25 cellular contexts compared by ENCODE assay signal in the genomic region with DNA sequence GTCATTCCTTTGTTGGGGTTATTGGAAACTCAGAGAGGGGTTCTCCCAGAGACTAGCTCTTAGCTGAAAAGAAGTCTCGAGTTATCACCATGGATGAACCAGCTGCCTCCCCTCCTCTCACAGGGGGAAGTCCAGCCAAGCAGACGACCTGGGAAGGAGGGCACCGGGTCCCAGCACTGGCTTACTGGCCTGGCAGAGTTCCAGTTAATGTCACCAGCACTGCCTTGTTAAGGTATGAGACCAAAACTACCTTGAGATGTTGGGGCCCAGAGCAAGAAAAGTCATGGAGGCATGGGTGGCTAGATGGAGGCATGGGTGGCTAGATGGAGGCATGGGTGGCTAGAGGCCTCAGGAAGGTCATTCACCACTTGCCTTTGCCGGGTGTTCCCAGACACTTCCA.
DNase-seq lines count a peak whose midpoint lies in the region; ATAC-seq, FAIRE-seq and TF ChIP-seq lines count a peak whose summit lies in the region.
"Had no signal": no experiment of that assay in that cellular context is flagged by ENCODE, and none has a peak within 500 bp of the region (broad histone marks: within the 10 kb centered on the region; RNA-seq: fewer than 3 reads in every experiment).

No MANE protein-coding gene starts in this region.

- H3K9me1 ChIP-seq in endothelial cell of umbilical vein (replicated peaks; ENCODE audit: control insufficient read depth, extremely low read depth, insufficient read depth, low read length) = no peaks in the 10 kb centered on the region

- WGBS in heart right ventricle, 2 donors = 80 to 81% methylated on average over 4 of the region's 4 CpGs

- TF ChIP-seq POLR2A in endothelial cell of umbilical vein (IDR thresholded peaks at IDR 0.05; ENCODE audit: low read depth, low read length) = no peak
- no peak for TF ChIP-seq POLR2A in uterus (IDR thresholded peaks at IDR 0.05)

- H3K9me3 ChIP-seq in heart right ventricle = no peaks in the 10 kb centered on the region
- no peaks in the 10 kb centered on the region for H3K9me3 ChIP-seq in endothelial cell of umbilical vein (replicated peaks; ENCODE audit: control insufficient read depth, insufficient read depth, low read length)
- H3K9me3 ChIP-seq in osteoblast (ENCODE audit: low read depth, low read length) = no peaks in the 10 kb centered on the region
- H3K9me3 ChIP-seq in uterus = no peaks in the 10 kb centered on the region
- H3K9me3 ChIP-seq: HAP-1 had no signal

- H3K79me2 ChIP-seq in endothelial cell of umbilical vein (ENCODE audit: control insufficient read depth, insufficient read depth, low read length) (no peaks in the 10 kb centered on the region), osteoblast (ENCODE audit: insufficient read depth, low read length) (no peaks in the 10 kb centered on the region)

- no peak overlapping the region for H3K9ac ChIP-seq in endothelial cell of umbilical vein (replicated peaks; ENCODE audit: extremely low read depth, insufficient read depth, low read length)

- FAIRE-seq in endothelial cell of umbilical vein (lab: Jason Lieb, UNC) = no peak
- FAIRE-seq: GM12892 had no signal

- no peak overlapping the region for H2AFZ ChIP-seq in endothelial cell of umbilical vein (ENCODE audit: low read depth, low read length)
- no peak overlapping the region for H2AFZ ChIP-seq in osteoblast (ENCODE audit: low read length)

- H3K27ac ChIP-seq in heart right ventricle (peak overlapping the region in 6 of 10 donors; percentile 53 to 83 (median 72)), endothelial cell of umbilical vein (ENCODE audit: insufficient read depth, low read depth, low read length) (peak overlapping the region; percentile 76), osteoblast (ENCODE audit: low read depth, low read length) (peak overlapping the region; percentile 100), uterus (peak overlapping the region; percentile 97 to 98)
- H3K27ac ChIP-seq: foreskin keratinocyte had no signal

- POLR2A ChIA-PET in endothelial cell of umbilical vein (lab: Charles Lee) = no interaction called here

- H3K36me3 ChIP-seq in heart right ventricle (no peaks in the 10 kb centered on the region), endothelial cell of umbilical vein (ENCODE audit: control insufficient read depth in 2 of 2, extremely low read depth in 1 of 2, insufficient read depth in 2 of 2, low read length in 2 of 2) (no peaks in the 10 kb centered on the region), osteoblast (ENCODE audit: insufficient read depth, low read length) (no peaks in the 10 kb centered on the region), uterus (no peaks in the 10 kb centered on the region)
- H3K36me3 ChIP-seq: HAP-1 had no signal

- CTCF ChIA-PET in endothelial cell of umbilical vein (lab: Charles Lee) = interaction anchor here (4.3 kb wide), 1 partner anchor 14 kb away, joined by 48 read pairs; no protein-coding TSS in a partner anchor

- no peak for ATAC-seq in heart right ventricle
- no peak for ATAC-seq in left ventricle myocardium superior
- ATAC-seq in HG02610 (IDR thresholded peaks at IDR 0.05; ENCODE audit: unreplicated experiment) = no peak
- no peak for ATAC-seq in GM21619 (IDR thresholded peaks at IDR 0.05; ENCODE audit: unreplicated experiment)
- ATAC-seq: foreskin keratinocyte; left cardiac atrium; sciatic nerve; stimulated activated naive CD8-positive, alpha-beta T cell treated with anti-CD3 and anti-CD28 coated beads, Interleukin-15, amount 100 ng/mL, for 72 hours had no signal

- H3K4me1 ChIP-seq in heart right ventricle = peaks cover 5 to 48% (median 34%) of the 10 kb centered on the region in 9 donors
- peaks cover 33% of the 10 kb centered on the region for H3K4me1 ChIP-seq in endothelial cell of umbilical vein (ENCODE audit: control insufficient read depth, extremely low read depth, insufficient read depth, low read length)
- H3K4me1 ChIP-seq in osteoblast (ENCODE audit: insufficient read depth, low read length) = peaks cover 59% of the 10 kb centered on the region
- H3K4me1 ChIP-seq in uterus = peaks cover 0 to 12% of the 10 kb centered on the region in 2 donors
- H3K4me1 ChIP-seq: foreskin keratinocyte, HAP-1 had no signal

- H3K4me3 ChIP-seq in heart right ventricle (no peak overlapping the region), endothelial cell of umbilical vein (replicated peaks in 1 of 3; ENCODE audit: insufficient read depth in 1 of 3, low read depth in 1 of 3, low read length in 3 of 3) (no peak overlapping the region), osteoblast (ENCODE audit: insufficient read depth, low read length) (no peak overlapping the region), uterus (no peak overlapping the region)
- H3K4me3 ChIP-seq: HAP-1 had no signal

- intact Hi-C loops in heart right ventricle (cut with DNase I) = loop anchor here in 1 of 10 donors (5.0 kb wide), 1 partner anchor 93 kb away; a partner anchor contains a TSS
- intact Hi-C loops in left ventricle myocardium superior (cut with micrococcal nuclease) = no loop called here
- intact Hi-C loops in endothelial cell of umbilical vein (cut with micrococcal nuclease) = loop anchor here (5.0 kb wide), 1 partner anchor 333 kb away; no protein-coding TSS in a partner anchor
- intact Hi-C loops in uterus (cut with DNase I; ENCODE audit: low total_unique reads) = no loop called here

- dilution Hi-C loops in endothelial cell of umbilical vein (cut with MboI; ENCODE audit: extremely low pct_ligation_motif_present, low sequenced_read_pairs) = no loop called here

- no peaks in the 10 kb centered on the region for H3K27me3 ChIP-seq in heart right ventricle
- no peaks in the 10 kb centered on the region for H3K27me3 ChIP-seq in endothelial cell of umbilical vein (ENCODE audit: control insufficient read depth in 2 of 2, insufficient read depth in 2 of 2, low read length in 2 of 2)
- H3K27me3 ChIP-seq in osteoblast (ENCODE audit: insufficient read depth, low read length) = no peaks in the 10 kb centered on the region
- no peaks in the 10 kb centered on the region for H3K27me3 ChIP-seq in uterus

- H4K20me1 ChIP-seq in endothelial cell of umbilical vein (replicated peaks; ENCODE audit: control insufficient read depth, extremely low read depth, insufficient read depth, low read length) (no peaks in the 10 kb centered on the region), osteoblast (ENCODE audit: insufficient read depth, low read length) (no peaks in the 10 kb centered on the region)

- no peak for TF ChIP-seq CTCF in heart right ventricle (IDR thresholded peaks at IDR 0.05)
- TF ChIP-seq CTCF in endothelial cell of umbilical vein (IDR thresholded peaks at IDR 0.05; ENCODE audit: extremely low read depth in 1 of 2, insufficient read depth in 1 of 2, low read depth in 1 of 2, low read length in 2 of 2) = no peak
- no peak for TF ChIP-seq CTCF in osteoblast (IDR thresholded peaks at IDR 0.05; ENCODE audit: extremely low read depth, low read depth, low read length)
- no peak for TF ChIP-seq CTCF in uterus (IDR thresholded peaks at IDR 0.05)

- H3K4me2 ChIP-seq in endothelial cell of umbilical vein (ENCODE audit: insufficient read depth, low read length) (no peak overlapping the region), osteoblast (ENCODE audit: insufficient read depth, low read length) (peak overlapping the region; percentile 53)

- DNase-seq in heart right ventricle = no peak
- DNase-seq in left ventricle myocardium superior = no peak
- no peak for DNase-seq in endothelial cell of umbilical vein (ENCODE audit: low read depth, low spot score)
- DNase-seq in osteoblast (ENCODE audit: insufficient read length, low spot score, missing footprints) = no peak
- DNase-seq in uterus = no peak
- no peak for DNase-seq in activated naive CD4-positive, alpha-beta T cell treated with Interleukin-2 at 50 U/mL for 16 hours
- DNase-seq: activated CD4-positive, alpha-beta T cell treated with anti-CD3 and anti-CD28 coated beads, Interleukin-2, amount 50 U/mL, for 48 hours; activated naive CD4-positive, alpha-beta T cell treated with anti-CD3 and anti-CD28 coated beads, Interleukin-2, amount 50 U/mL, for 16 hours; activated T-cell treated with anti-CD3 and anti-CD28 coated beads, Interleukin-2, amount 50 U/mL, for 24 hours; CD4-positive, CD25-positive, alpha-beta regulatory T cell; cortex of kidney; foreskin keratinocyte; left cardiac atrium; NCI-H1436 treated with DMSO at 0.1 percent for 48 hours; NCI-H2171; NCI-H774; SHP77 treated with DMSO at 0.1 percent for 48 hours; stimulated activated CD4-positive, alpha-beta T cell treated with anti-CD3 and anti-CD28 coated beads, Interleukin-2, amount 100 ng/mL, for 48 hours; stimulated activated naive CD8-positive, alpha-beta T cell treated with anti-CD3 and anti-CD28 coated beads, Interleukin-15, amount 100 ng/mL, for 72 hours; T-helper 1 cell had no signal

- no TSS peak for BruUV-seq in endothelial cell of umbilical vein (replicated peaks; lab: Mats Ljungman, UMichigan)

TF ChIP-seq in endothelial cell of umbilical vein, 7 proteins besides CTCF, POLR2A, EP300 and RAD21:
- TF ChIP-seq MYC (IDR thresholded peaks at IDR 0.05; ENCODE audit: low read depth, low read length) (no peak), JUN (IDR thresholded peaks at IDR 0.05; ENCODE audit: borderline replicate concordance, insufficient read depth, insufficient read length, low read depth) (no peak), POLR2AphosphoS5 (IDR thresholded peaks at IDR 0.05; ENCODE audit: insufficient read depth, low read depth, low read length) (no peak), GATA2 (IDR thresholded peaks at IDR 0.05; ENCODE audit: insufficient read depth, insufficient read length, low read depth, low read length) (no peak), EZH2 (IDR thresholded peaks at IDR 0.05; ENCODE audit: borderline replicate concordance, low read depth, low read length, severe bottlenecking) (no peak), FOS (IDR thresholded peaks at IDR 0.05; ENCODE audit: borderline replicate concordance, insufficient read depth, low read length) (no peak)
- TF ChIP-seq, protein P1, sequence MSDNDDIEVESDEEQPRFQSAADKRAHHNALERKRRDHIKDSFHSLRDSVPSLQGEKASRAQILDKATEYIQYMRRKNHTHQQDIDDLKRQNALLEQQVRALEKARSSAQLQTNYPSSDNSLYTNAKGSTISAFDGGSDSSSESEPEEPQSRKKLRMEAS (IDR thresholded peaks at IDR 0.05; ENCODE audit: insufficient read depth, insufficient read length) = no peak
